ENCODE assay signal across 1 cellular context in genomic region chr1:58597076-58597475, GRCh38.
TF ChIP-seq lines count a peak whose summit lies in the region.

No MANE protein-coding gene starts in this region.

TF ChIP-seq in GM23338, 12 proteins besides CTCF, POLR2A, EP300 and RAD21 (continued from another document):
- TF ChIP-seq, protein P1, sequence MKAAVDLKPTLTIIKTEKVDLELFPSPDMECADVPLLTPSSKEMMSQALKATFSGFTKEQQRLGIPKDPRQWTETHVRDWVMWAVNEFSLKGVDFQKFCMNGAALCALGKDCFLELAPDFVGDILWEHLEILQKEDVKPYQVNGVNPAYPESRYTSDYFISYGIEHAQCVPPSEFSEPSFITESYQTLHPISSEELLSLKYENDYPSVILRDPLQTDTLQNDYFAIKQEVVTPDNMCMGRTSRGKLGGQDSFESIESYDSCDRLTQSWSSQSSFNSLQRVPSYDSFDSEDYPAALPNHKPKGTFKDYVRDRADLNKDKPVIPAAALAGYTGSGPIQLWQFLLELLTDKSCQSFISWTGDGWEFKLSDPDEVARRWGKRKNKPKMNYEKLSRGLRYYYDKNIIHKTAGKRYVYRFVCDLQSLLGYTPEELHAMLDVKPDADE (IDR thresholded peaks at IDR 0.05): no peak
- TF ChIP-seq ZNF114 (CRISPR knock-in tag; IDR thresholded peaks at IDR 0.05): no peak
- TF ChIP-seq EZH2phosphoT487 (IDR thresholded peaks at IDR 0.05; ENCODE audit: unreplicated experiment): no peak
- no peak for TF ChIP-seq ZNF462 (CRISPR knock-in tag; IDR thresholded peaks at IDR 0.05)
- no peak for TF ChIP-seq JUNB (IDR thresholded peaks at IDR 0.05; ENCODE audit: unreplicated experiment)
